Comparison of ENCODE assay signal across 1 cellular context in the genomic region with DNA sequence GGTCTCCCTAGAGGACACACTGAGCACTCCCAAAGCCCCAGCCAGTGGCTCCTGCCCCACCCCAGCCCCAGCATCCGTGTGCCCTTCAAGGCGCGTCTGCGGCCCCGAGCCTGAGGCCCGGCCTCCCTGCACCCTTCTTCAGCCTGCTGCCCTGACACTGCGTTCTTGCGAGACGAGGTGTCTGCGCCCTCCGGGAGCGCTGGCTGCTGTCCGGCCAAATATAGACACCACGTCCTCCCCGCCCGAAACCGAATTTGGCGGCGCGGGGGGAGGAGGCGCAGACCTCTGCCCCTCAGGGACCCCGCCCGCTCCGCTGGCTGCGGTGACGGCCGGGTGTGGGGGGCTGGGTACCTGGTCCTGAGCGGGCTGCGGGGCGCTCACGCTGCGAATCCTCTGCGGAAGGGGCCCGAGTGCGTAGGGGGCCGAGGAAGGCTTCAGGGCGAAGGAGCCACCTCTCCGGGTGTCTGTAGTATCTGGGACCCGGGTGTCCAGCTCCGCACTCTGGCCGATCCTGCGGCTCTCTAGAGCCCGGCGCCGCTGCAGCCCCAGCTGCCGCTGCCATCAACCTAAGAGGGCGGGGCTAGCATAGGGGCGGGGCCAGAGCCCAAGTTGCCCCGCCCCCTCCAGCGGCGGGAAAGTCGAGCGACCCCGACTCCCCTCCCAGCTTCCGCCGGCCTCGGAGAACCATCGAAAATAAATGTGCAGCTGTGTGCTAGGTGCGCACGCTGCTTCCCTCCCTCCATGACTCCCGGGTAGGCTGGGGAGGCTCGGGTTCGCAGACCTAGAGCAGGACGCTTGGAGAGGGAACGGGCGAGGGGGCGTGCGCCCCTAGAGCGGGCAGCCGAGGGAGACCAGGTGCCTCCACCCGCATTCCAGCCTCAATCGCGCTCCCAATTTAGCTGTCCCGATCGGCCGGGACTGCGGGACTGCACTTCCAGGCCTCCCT.
A peak's percentile ranks its signal among the peaks of the same experiment; 100 is the strongest.
TF ChIP-seq lines count a peak whose summit lies in the region.

A gene (minus strand): TSS at position 576 of the 946 bp plus-strand sequence. CDS start 1,491 bp downstream, outside the sequence.

TF ChIP-seq in GM12878, 131 proteins besides CTCF, POLR2A, EP300 and RAD21 (continued from another document):
- TF ChIP-seq, protein P1, sequence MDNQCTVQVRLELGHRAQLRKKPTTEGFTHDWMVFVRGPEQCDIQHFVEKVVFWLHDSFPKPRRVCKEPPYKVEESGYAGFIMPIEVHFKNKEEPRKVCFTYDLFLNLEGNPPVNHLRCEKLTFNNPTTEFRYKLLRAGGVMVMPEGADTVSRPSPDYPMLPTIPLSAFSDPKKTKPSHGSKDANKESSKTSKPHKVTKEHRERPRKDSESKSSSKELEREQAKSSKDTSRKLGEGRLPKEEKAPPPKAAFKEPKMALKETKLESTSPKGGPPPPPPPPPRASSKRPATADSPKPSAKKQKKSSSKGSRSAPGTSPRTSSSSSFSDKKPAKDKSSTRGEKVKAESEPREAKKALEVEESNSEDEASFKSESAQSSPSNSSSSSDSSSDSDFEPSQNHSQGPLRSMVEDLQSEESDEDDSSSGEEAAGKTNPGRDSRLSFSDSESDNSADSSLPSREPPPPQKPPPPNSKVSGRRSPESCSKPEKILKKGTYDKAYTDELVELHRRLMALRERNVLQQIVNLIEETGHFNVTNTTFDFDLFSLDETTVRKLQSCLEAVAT (IDR thresholded peaks at IDR 0.05) = no peak
- TF ChIP-seq JUNB (IDR thresholded peaks at IDR 0.05) = no peak
- TF ChIP-seq, protein P2, sequence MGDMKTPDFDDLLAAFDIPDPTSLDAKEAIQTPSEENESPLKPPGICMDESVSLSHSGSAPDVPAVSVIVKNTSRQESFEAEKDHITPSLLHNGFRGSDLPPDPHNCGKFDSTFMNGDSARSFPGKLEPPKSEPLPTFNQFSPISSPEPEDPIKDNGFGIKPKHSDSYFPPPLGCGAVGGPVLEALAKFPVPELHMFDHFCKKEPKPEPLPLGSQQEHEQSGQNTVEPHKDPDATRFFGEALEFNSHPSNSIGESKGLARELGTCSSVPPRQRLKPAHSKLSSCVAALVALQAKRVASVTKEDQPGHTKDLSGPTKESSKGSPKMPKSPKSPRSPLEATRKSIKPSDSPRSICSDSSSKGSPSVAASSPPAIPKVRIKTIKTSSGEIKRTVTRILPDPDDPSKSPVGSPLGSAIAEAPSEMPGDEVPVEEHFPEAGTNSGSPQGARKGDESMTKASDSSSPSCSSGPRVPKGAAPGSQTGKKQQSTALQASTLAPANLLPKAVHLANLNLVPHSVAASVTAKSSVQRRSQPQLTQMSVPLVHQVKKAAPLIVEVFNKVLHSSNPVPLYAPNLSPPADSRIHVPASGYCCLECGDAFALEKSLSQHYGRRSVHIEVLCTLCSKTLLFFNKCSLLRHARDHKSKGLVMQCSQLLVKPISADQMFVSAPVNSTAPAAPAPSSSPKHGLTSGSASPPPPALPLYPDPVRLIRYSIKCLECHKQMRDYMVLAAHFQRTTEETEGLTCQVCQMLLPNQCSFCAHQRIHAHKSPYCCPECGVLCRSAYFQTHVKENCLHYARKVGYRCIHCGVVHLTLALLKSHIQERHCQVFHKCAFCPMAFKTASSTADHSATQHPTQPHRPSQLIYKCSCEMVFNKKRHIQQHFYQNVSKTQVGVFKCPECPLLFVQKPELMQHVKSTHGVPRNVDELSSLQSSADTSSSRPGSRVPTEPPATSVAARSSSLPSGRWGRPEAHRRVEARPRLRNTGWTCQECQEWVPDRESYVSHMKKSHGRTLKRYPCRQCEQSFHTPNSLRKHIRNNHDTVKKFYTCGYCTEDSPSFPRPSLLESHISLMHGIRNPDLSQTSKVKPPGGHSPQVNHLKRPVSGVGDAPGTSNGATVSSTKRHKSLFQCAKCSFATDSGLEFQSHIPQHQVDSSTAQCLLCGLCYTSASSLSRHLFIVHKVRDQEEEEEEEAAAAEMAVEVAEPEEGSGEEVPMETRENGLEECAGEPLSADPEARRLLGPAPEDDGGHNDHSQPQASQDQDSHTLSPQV (IDR thresholded peaks at IDR 0.05) = no peak
- TF ChIP-seq NFXL1 (IDR thresholded peaks at IDR 0.05; ENCODE audit: borderline replicate concordance) = no peak
- TF ChIP-seq ZNF384 (IDR thresholded peaks at IDR 0.05; ENCODE audit: borderline replicate concordance, low read depth, low read length) = no peak
- TF ChIP-seq MXI1 (IDR thresholded peaks at IDR 0.05; ENCODE audit: low read depth, low read length) = no peak
- TF ChIP-seq, protein P3, sequence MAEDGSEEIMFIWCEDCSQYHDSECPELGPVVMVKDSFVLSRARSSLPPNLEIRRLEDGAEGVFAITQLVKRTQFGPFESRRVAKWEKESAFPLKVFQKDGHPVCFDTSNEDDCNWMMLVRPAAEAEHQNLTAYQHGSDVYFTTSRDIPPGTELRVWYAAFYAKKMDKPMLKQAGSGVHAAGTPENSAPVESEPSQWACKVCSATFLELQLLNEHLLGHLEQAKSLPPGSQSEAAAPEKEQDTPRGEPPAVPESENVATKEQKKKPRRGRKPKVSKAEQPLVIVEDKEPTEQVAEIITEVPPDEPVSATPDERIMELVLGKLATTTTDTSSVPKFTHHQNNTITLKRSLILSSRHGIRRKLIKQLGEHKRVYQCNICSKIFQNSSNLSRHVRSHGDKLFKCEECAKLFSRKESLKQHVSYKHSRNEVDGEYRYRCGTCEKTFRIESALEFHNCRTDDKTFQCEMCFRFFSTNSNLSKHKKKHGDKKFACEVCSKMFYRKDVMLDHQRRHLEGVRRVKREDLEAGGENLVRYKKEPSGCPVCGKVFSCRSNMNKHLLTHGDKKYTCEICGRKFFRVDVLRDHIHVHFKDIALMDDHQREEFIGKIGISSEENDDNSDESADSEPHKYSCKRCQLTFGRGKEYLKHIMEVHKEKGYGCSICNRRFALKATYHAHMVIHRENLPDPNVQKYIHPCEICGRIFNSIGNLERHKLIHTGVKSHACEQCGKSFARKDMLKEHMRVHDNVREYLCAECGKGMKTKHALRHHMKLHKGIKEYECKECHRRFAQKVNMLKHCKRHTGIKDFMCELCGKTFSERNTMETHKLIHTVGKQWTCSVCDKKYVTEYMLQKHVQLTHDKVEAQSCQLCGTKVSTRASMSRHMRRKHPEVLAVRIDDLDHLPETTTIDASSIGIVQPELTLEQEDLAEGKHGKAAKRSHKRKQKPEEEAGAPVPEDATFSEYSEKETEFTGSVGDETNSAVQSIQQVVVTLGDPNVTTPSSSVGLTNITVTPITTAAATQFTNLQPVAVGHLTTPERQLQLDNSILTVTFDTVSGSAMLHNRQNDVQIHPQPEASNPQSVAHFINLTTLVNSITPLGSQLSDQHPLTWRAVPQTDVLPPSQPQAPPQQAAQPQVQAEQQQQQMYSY (CRISPR knock-in tag; IDR thresholded peaks at IDR 0.05) = no peak
- TF ChIP-seq, protein P4, sequence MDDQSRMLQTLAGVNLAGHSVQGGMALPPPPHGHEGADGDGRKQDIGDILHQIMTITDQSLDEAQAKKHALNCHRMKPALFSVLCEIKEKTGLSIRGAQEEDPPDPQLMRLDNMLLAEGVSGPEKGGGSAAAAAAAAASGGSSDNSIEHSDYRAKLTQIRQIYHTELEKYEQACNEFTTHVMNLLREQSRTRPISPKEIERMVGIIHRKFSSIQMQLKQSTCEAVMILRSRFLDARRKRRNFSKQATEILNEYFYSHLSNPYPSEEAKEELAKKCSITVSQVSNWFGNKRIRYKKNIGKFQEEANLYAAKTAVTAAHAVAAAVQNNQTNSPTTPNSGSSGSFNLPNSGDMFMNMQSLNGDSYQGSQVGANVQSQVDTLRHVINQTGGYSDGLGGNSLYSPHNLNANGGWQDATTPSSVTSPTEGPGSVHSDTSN (IDR thresholded peaks at IDR 0.05; ENCODE audit: insufficient replicate concordance, low read depth, low read length) = peak; percentile 5
- TF ChIP-seq SREBF1 (IDR thresholded peaks at IDR 0.05; ENCODE audit: low read length) = no peak
- TF ChIP-seq BHLHE40 (IDR thresholded peaks at IDR 0.05; ENCODE audit: borderline replicate concordance in 1 of 2, low read depth in 2 of 2, low read length in 1 of 2) = 0 out of 4 replicates have a peak, but pooled peaks of 1 of the 2 experiments have one; percentile 2
- no peak for TF ChIP-seq HDGF (IDR thresholded peaks at IDR 0.05)
- no peak for TF ChIP-seq CBX3 (IDR thresholded peaks at IDR 0.05; ENCODE audit: borderline replicate concordance, low read depth)
- TF ChIP-seq SP1 (IDR thresholded peaks at IDR 0.05; ENCODE audit: low read depth, low read length) = no peak
- TF ChIP-seq TARDBP (IDR thresholded peaks at IDR 0.05; ENCODE audit: borderline replicate concordance) = no peak
- 0 out of 2 replicates have a peak, but pooled peaks have one; percentile 12 for TF ChIP-seq CHD2 (IDR thresholded peaks at IDR 0.05; ENCODE audit: borderline replicate concordance, low read depth, low read length)
- 0 out of 2 replicates have a peak, but pooled peaks have one; percentile 13 for TF ChIP-seq GATAD2B (conservative IDR thresholded peaks at IDR 0.05; ENCODE audit: low read depth)
- no peak for TF ChIP-seq RUNX3 (IDR thresholded peaks at IDR 0.05; ENCODE audit: low read length)
- 0 out of 2 replicates have a peak, but pooled peaks have one; percentile 30 for TF ChIP-seq IKZF1 (conservative IDR thresholded peaks at IDR 0.05)
- TF ChIP-seq FOS (IDR thresholded peaks at IDR 0.05; ENCODE audit: borderline replicate concordance, extremely low read depth, insufficient read length) = no peak
- no peak for TF ChIP-seq RFX5 (IDR thresholded peaks at IDR 0.05; ENCODE audit: low read depth, low read length)
- TF ChIP-seq, protein P5, sequence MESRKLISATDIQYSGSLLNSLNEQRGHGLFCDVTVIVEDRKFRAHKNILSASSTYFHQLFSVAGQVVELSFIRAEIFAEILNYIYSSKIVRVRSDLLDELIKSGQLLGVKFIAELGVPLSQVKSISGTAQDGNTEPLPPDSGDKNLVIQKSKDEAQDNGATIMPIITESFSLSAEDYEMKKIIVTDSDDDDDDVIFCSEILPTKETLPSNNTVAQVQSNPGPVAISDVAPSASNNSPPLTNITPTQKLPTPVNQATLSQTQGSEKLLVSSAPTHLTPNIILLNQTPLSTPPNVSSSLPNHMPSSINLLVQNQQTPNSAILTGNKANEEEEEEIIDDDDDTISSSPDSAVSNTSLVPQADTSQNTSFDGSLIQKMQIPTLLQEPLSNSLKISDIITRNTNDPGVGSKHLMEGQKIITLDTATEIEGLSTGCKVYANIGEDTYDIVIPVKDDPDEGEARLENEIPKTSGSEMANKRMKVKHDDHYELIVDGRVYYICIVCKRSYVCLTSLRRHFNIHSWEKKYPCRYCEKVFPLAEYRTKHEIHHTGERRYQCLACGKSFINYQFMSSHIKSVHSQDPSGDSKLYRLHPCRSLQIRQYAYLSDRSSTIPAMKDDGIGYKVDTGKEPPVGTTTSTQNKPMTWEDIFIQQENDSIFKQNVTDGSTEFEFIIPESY (IDR thresholded peaks at IDR 0.05) = no peak
- TF ChIP-seq TCF7 (IDR thresholded peaks at IDR 0.05; ENCODE audit: borderline replicate concordance) = no peak
- no peak for TF ChIP-seq SMARCA5 (IDR thresholded peaks at IDR 0.05)
- peak; percentile 53; the same call in 1 of the 2 replicates for TF ChIP-seq NR2F1 (conservative IDR thresholded peaks at IDR 0.05)
- TF ChIP-seq BMI1 (IDR thresholded peaks at IDR 0.05; ENCODE audit: borderline replicate concordance) = no peak
- TF ChIP-seq TCF12 (IDR thresholded peaks at IDR 0.05; ENCODE audit: low read depth, low read length) = no peak
- no peak for TF ChIP-seq KAT2A (conservative IDR thresholded peaks at IDR 0.05; ENCODE audit: control insufficient read depth, low read depth, low read length)
- no peak for TF ChIP-seq SREBF2 (IDR thresholded peaks at IDR 0.05; ENCODE audit: low read length)
- no peak for TF ChIP-seq CHD1 (IDR thresholded peaks at IDR 0.05; ENCODE audit: low read depth, low read length)
- TF ChIP-seq SRF (IDR thresholded peaks at IDR 0.05; ENCODE audit: low read depth in 2 of 2, low read length in 2 of 2) = peak; percentile 78 to 81; a peak in 3 of 4 replicates
- TF ChIP-seq, protein P6, sequence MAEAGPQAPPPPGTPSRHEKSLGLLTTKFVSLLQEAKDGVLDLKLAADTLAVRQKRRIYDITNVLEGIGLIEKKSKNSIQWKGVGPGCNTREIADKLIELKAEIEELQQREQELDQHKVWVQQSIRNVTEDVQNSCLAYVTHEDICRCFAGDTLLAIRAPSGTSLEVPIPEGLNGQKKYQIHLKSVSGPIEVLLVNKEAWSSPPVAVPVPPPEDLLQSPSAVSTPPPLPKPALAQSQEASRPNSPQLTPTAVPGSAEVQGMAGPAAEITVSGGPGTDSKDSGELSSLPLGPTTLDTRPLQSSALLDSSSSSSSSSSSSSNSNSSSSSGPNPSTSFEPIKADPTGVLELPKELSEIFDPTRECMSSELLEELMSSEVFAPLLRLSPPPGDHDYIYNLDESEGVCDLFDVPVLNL (IDR thresholded peaks at IDR 0.05; ENCODE audit: low read depth, low read length) = 0 out of 2 replicates have a peak, but pooled peaks have one; percentile 62
- TF ChIP-seq RB1 (IDR thresholded peaks at IDR 0.05; ENCODE audit: borderline replicate concordance) = peak; percentile 66; the same call in 1 of the 2 replicates
- TF ChIP-seq GABPA (IDR thresholded peaks at IDR 0.05; ENCODE audit: low read depth) = no peak
- TF ChIP-seq, protein P7, sequence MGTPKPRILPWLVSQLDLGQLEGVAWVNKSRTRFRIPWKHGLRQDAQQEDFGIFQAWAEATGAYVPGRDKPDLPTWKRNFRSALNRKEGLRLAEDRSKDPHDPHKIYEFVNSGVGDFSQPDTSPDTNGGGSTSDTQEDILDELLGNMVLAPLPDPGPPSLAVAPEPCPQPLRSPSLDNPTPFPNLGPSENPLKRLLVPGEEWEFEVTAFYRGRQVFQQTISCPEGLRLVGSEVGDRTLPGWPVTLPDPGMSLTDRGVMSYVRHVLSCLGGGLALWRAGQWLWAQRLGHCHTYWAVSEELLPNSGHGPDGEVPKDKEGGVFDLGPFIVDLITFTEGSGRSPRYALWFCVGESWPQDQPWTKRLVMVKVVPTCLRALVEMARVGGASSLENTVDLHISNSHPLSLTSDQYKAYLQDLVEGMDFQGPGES (IDR thresholded peaks at IDR 0.05) = no peak
- TF ChIP-seq, protein P8, sequence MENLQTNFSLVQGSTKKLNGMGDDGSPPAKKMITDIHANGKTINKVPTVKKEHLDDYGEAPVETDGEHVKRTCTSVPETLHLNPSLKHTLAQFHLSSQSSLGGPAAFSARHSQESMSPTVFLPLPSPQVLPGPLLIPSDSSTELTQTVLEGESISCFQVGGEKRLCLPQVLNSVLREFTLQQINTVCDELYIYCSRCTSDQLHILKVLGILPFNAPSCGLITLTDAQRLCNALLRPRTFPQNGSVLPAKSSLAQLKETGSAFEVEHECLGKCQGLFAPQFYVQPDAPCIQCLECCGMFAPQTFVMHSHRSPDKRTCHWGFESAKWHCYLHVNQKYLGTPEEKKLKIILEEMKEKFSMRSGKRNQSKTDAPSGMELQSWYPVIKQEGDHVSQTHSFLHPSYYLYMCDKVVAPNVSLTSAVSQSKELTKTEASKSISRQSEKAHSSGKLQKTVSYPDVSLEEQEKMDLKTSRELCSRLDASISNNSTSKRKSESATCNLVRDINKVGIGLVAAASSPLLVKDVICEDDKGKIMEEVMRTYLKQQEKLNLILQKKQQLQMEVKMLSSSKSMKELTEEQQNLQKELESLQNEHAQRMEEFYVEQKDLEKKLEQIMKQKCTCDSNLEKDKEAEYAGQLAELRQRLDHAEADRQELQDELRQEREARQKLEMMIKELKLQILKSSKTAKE (IDR thresholded peaks at IDR 0.05; ENCODE audit: low read depth, poor library complexity, severe bottlenecking) = no peak
